In genomic region chr11:126062679-126063509, GRCh38 we compare ENCODE assay signal across 1 cellular context.
TF ChIP-seq lines count a peak whose summit lies in the region.

A gene with protein sequence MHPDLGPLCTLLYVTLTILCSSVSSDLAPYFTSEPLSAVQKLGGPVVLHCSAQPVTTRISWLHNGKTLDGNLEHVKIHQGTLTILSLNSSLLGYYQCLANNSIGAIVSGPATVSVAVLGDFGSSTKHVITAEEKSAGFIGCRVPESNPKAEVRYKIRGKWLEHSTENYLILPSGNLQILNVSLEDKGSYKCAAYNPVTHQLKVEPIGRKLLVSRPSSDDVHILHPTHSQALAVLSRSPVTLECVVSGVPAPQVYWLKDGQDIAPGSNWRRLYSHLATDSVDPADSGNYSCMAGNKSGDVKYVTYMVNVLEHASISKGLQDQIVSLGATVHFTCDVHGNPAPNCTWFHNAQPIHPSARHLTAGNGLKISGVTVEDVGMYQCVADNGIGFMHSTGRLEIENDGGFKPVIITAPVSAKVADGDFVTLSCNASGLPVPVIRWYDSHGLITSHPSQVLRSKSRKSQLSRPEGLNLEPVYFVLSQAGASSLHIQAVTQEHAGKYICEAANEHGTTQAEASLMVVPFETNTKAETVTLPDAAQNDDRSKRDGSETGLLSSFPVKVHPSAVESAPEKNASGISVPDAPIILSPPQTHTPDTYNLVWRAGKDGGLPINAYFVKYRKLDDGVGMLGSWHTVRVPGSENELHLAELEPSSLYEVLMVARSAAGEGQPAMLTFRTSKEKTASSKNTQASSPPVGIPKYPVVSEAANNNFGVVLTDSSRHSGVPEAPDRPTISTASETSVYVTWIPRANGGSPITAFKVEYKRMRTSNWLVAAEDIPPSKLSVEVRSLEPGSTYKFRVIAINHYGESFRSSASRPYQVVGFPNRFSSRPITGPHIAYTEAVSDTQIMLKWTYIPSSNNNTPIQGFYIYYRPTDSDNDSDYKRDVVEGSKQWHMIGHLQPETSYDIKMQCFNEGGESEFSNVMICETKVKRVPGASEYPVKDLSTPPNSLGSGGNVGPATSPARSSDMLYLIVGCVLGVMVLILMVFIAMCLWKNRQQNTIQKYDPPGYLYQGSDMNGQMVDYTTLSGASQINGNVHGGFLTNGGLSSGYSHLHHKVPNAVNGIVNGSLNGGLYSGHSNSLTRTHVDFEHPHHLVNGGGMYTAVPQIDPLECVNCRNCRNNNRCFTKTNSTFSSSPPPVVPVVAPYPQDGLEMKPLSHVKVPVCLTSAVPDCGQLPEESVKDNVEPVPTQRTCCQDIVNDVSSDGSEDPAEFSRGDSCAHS (N-terminal part only) (minus strand): TSS chr11:126062866. CDS start chr11:126023476, 39,390 bp downstream.

TF ChIP-seq in K562, 482 proteins besides CTCF, POLR2A, EP300 and RAD21 (continued from another document and continues in another):
- TF ChIP-seq KLF6 (CRISPR knock-in tag; IDR thresholded peaks at IDR 0.05; ENCODE audit: borderline replicate concordance) = no peak
- no peak for TF ChIP-seq HDAC1 (IDR thresholded peaks at IDR 0.05)
- no peak for TF ChIP-seq CHD4 (IDR thresholded peaks at IDR 0.05; ENCODE audit: insufficient read depth, insufficient replicate concordance, low read depth, low read length, poor library complexity, severe bottlenecking)
- no peak for TF ChIP-seq KDM1A (IDR thresholded peaks at IDR 0.05)
- no peak for TF ChIP-seq TBL1XR1 (IDR thresholded peaks at IDR 0.05; ENCODE audit: low read length in 2 of 2)
- no peak for TF ChIP-seq ZNF133 (CRISPR knock-in tag; IDR thresholded peaks at IDR 0.05)
- no peak for TF ChIP-seq ZBTB49 (CRISPR knock-in tag; IDR thresholded peaks at IDR 0.05; ENCODE audit: borderline replicate concordance)
- no peak for TF ChIP-seq CAMTA2 (CRISPR knock-in tag; conservative IDR thresholded peaks at IDR 0.05)
- TF ChIP-seq, protein P1, sequence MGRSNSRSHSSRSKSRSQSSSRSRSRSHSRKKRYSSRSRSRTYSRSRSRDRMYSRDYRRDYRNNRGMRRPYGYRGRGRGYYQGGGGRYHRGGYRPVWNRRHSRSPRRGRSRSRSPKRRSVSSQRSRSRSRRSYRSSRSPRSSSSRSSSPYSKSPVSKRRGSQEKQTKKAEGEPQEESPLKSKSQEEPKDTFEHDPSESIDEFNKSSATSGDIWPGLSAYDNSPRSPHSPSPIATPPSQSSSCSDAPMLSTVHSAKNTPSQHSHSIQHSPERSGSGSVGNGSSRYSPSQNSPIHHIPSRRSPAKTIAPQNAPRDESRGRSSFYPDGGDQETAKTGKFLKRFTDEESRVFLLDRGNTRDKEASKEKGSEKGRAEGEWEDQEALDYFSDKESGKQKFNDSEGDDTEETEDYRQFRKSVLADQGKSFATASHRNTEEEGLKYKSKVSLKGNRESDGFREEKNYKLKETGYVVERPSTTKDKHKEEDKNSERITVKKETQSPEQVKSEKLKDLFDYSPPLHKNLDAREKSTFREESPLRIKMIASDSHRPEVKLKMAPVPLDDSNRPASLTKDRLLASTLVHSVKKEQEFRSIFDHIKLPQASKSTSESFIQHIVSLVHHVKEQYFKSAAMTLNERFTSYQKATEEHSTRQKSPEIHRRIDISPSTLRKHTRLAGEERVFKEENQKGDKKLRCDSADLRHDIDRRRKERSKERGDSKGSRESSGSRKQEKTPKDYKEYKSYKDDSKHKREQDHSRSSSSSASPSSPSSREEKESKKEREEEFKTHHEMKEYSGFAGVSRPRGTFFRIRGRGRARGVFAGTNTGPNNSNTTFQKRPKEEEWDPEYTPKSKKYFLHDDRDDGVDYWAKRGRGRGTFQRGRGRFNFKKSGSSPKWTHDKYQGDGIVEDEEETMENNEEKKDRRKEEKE (IDR thresholded peaks at IDR 0.05; ENCODE audit: borderline replicate concordance in 1 of 2, control insufficient read depth in 1 of 2, low read depth in 2 of 2, low read length in 1 of 2) = peak in 1 of 2 experiments; percentile 99; a peak in 2 of 4 replicates
- TF ChIP-seq TSC22D4 (tag; IDR thresholded peaks at IDR 0.05) = no peak
- TF ChIP-seq POLR2G (IDR thresholded peaks at IDR 0.05; ENCODE audit: low read depth, low read length) = peak; percentile 65
- no peak for TF ChIP-seq KDM2B (CRISPR knock-in tag; IDR thresholded peaks at IDR 0.05)
- no peak for TF ChIP-seq GTF2B (IDR thresholded peaks at IDR 0.05; ENCODE audit: extremely low read depth, insufficient read length)
- TF ChIP-seq, protein P2, sequence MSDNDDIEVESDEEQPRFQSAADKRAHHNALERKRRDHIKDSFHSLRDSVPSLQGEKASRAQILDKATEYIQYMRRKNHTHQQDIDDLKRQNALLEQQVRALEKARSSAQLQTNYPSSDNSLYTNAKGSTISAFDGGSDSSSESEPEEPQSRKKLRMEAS (CRISPR knock-in tag; IDR thresholded peaks at IDR 0.05) = no peak; the same call in 1 of the 2 replicates
- no peak for TF ChIP-seq ZNF436 (CRISPR knock-in tag; IDR thresholded peaks at IDR 0.05)
- TF ChIP-seq SIN3B (IDR thresholded peaks at IDR 0.05; ENCODE audit: low read depth) = peak; percentile 64
- TF ChIP-seq, protein P3, sequence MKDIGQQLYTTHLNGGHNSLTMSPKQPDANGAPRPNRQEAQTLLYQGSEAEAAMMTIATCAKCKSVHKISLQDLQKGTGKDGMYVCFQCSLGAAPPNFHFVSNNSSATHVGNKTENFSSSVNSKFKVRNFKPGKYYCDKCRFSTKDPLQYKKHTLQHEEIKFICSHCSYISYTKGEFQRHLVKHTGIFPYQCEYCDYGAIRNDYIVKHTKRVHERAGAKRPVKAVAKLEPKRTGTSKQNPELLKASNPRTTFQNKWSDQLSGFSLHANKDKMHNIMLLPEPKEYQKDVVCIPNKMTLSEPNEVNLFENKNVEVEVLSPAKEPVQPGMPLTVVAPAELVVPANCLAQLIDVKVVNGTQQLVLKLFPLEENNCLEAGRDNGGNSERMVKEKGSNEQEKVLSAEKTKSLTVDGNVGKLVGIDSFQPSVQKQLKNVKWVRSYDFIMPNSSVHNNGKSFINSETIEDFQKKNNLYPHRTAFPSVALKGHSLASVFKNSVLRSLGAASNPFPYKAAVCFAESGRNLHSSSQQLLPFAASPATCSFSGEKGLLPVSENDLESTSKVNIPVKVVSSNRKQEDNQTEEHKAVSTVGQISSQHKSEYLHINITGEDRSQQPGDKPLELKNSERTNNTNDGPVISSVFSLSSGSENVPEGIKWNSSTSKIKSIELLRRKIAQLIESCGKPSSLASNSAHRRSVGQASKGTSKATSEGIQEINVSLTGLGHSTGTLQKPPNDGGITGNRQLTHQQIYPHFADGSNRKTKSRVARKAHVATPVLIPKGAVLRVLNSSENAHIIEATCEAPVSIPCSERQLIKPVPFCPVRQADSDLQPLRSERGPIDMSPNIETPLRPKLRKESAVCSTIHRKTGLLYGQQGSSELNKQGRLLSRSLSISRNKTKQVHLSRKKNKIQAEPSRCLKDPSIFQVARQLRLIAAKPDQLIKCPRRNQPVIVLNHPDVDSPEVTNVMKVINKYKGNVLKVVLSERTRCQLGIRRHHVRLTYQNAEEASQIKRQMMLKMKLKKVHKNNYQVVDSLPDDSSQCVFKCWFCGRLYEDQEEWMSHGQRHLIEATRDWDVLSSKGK (CRISPR knock-in tag; IDR thresholded peaks at IDR 0.05) = no peak
- no peak for TF ChIP-seq HNRNPL (IDR thresholded peaks at IDR 0.05; ENCODE audit: low read depth, low read length)
- no peak for TF ChIP-seq CBFA2T2 (conservative IDR thresholded peaks at IDR 0.05)
- TF ChIP-seq NUFIP1 (IDR thresholded peaks at IDR 0.05; ENCODE audit: partially characterized antibody) = peak; percentile 93
- TF ChIP-seq, protein P4, sequence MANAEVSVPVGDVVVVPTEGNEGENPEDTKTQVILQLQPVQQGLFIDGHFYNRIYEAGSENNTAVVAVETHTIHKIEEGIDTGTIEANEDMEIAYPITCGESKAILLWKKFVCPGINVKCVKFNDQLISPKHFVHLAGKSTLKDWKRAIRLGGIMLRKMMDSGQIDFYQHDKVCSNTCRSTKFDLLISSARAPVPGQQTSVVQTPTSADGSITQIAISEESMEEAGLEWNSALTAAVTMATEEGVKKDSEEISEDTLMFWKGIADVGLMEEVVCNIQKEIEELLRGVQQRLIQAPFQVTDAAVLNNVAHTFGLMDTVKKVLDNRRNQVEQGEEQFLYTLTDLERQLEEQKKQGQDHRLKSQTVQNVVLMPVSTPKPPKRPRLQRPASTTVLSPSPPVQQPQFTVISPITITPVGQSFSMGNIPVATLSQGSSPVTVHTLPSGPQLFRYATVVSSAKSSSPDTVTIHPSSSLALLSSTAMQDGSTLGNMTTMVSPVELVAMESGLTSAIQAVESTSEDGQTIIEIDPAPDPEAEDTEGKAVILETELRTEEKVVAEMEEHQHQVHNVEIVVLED (CRISPR knock-in tag; IDR thresholded peaks at IDR 0.05) = peak; percentile 50; the same call in 1 of the 2 replicates
- TF ChIP-seq ARID2 (IDR thresholded peaks at IDR 0.05) = no peak
- TF ChIP-seq MEIS2 (IDR thresholded peaks at IDR 0.05; ENCODE audit: partially characterized antibody) = peak; percentile 66
- TF ChIP-seq ILK (tag; IDR thresholded peaks at IDR 0.05; ENCODE audit: borderline replicate concordance, low read depth) = no peak
- TF ChIP-seq, protein P5, sequence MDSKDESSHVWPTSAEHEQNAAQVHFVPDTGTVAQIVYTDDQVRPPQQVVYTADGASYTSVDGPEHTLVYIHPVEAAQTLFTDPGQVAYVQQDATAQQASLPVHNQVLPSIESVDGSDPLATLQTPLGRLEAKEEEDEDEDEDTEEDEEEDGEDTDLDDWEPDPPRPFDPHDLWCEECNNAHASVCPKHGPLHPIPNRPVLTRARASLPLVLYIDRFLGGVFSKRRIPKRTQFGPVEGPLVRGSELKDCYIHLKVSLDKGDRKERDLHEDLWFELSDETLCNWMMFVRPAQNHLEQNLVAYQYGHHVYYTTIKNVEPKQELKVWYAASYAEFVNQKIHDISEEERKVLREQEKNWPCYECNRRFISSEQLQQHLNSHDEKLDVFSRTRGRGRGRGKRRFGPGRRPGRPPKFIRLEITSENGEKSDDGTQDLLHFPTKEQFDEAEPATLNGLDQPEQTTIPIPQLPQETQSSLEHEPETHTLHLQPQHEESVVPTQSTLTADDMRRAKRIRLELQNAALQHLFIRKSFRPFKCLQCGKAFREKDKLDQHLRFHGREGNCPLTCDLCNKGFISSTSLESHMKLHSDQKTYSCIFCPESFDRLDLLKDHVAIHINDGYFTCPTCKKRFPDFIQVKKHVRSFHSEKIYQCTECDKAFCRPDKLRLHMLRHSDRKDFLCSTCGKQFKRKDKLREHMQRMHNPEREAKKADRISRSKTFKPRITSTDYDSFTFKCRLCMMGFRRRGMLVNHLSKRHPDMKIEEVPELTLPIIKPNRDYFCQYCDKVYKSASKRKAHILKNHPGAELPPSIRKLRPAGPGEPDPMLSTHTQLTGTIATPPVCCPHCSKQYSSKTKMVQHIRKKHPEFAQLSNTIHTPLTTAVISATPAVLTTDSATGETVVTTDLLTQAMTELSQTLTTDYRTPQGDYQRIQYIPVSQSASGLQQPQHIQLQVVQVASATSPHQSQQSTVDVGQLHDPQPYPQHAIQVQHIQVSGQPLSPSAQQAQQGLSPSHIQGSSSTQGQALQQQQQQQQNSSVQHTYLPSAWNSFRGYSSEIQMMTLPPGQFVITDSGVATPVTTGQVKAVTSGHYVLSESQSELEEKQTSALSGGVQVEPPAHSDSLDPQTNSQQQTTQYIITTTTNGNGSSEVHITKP (IDR thresholded peaks at IDR 0.05; ENCODE audit: partially characterized antibody) = peak; percentile 100
- TF ChIP-seq ZNF212 (CRISPR knock-in tag; IDR thresholded peaks at IDR 0.05) = no peak
- no peak for TF ChIP-seq WHSC1 (IDR thresholded peaks at IDR 0.05; ENCODE audit: low read length)
- TF ChIP-seq ZNF584 (CRISPR knock-in tag; IDR thresholded peaks at IDR 0.05; ENCODE audit: low read depth) = no peak
- TF ChIP-seq HBP1 (CRISPR knock-in tag; IDR thresholded peaks at IDR 0.05) = no peak
- TF ChIP-seq ZNF766 (CRISPR knock-in tag; conservative IDR thresholded peaks at IDR 0.05) = no peak
- no peak for TF ChIP-seq ZBTB1 (CRISPR knock-in tag; IDR thresholded peaks at IDR 0.05; ENCODE audit: borderline replicate concordance, low read depth)
- peak; percentile 91; the same call in 1 of the 2 replicates for TF ChIP-seq SREBF1 (IDR thresholded peaks at IDR 0.05; ENCODE audit: borderline replicate concordance, low read depth, low read length)
- TF ChIP-seq MCM5 (IDR thresholded peaks at IDR 0.05; ENCODE audit: low read depth) = no peak
- peak; percentile 38; the same call in 1 of the 2 replicates for TF ChIP-seq PHF8 (IDR thresholded peaks at IDR 0.05; ENCODE audit: borderline replicate concordance, low read length)
- TF ChIP-seq ZZZ3 (IDR thresholded peaks at IDR 0.05) = no peak
- no peak for TF ChIP-seq NCOA2 (IDR thresholded peaks at IDR 0.05; ENCODE audit: partially characterized antibody in 2 of 2)
- TF ChIP-seq PRMT5 (CRISPR knock-in tag; IDR thresholded peaks at IDR 0.05) = no peak
